In genomic region chr12:109199324-109199723, GRCh38 we compare ENCODE assay signal across 1 cellular context.
TF ChIP-seq lines count a peak whose summit lies in the region.

No MANE protein-coding gene starts in this region.

TF ChIP-seq in HepG2, 621 proteins besides CTCF, POLR2A, EP300 and RAD21 (continued from another document):
- TF ChIP-seq, protein P1, sequence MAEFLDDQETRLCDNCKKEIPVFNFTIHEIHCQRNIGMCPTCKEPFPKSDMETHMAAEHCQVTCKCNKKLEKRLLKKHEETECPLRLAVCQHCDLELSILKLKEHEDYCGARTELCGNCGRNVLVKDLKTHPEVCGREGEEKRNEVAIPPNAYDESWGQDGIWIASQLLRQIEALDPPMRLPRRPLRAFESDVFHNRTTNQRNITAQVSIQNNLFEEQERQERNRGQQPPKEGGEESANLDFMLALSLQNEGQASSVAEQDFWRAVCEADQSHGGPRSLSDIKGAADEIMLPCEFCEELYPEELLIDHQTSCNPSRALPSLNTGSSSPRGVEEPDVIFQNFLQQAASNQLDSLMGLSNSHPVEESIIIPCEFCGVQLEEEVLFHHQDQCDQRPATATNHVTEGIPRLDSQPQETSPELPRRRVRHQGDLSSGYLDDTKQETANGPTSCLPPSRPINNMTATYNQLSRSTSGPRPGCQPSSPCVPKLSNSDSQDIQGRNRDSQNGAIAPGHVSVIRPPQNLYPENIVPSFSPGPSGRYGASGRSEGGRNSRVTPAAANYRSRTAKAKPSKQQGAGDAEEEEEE (CRISPR knock-in tag; IDR thresholded peaks at IDR 0.05; ENCODE audit: borderline replicate concordance): no peak
- no peak for TF ChIP-seq ZSCAN20 (CRISPR knock-in tag; IDR thresholded peaks at IDR 0.05; ENCODE audit: borderline replicate concordance)
TF ChIP-seq in HepG2: peak in this region for 0.
